15 cellular contexts compared by ENCODE assay signal in genomic region chr7:78702770-78703169, GRCh38.
DNase-seq lines count a peak whose midpoint lies in the region; ATAC-seq and TF ChIP-seq lines count a peak whose summit lies in the region.
"Had no signal": no experiment of that assay in that cellular context is flagged by ENCODE, and none has a peak within 500 bp of the region (broad histone marks: within the 10 kb centered on the region; RNA-seq: fewer than 3 reads in every experiment).

No MANE protein-coding gene starts in this region.

- peak; percentile 95 for DNase-seq in AG04449 (ENCODE audit: low read depth, low spot score)
- peak; percentile 93 for DNase-seq in HT1080 (ENCODE audit: low read depth)
- DNase-seq in mammary epithelial cell: peak; percentile 83
- peak; percentile 97 for DNase-seq in kidney glomerular epithelial cell (lab: John Stamatoyannopoulos, UW)
- DNase-seq in DMS79 (lab: John Stamatoyannopoulos, UW): no peak
- no peak for DNase-seq in NCI-H345 treated with DMSO at 0.1 percent for 48 hours (lab: John Stamatoyannopoulos, UW; ENCODE audit: unreplicated experiment)
- DNase-seq: activated T-cell treated with anti-CD3 and anti-CD28 coated beads, Interleukin-2, amount 50 U/mL, for 24 hours; central memory CD4-positive, alpha-beta T cell; left cardiac atrium; NCI-H526; SHP77; stimulated activated CD8-positive, alpha-beta memory T cell treated with anti-CD3 and anti-CD28 coated beads, Interleukin-4, amount 100 ng/mL, for 48 hours had no signal

- no peaks in the 10 kb centered on the region for H3K9me3 ChIP-seq in mammary epithelial cell (replicated peaks; ENCODE audit: insufficient read depth, low read length)
- H3K9me3 ChIP-seq: esophagus muscularis mucosa had no signal

- H4K20me1 ChIP-seq in mammary epithelial cell (ENCODE audit: insufficient read depth, low read length): no peaks in the 10 kb centered on the region

- TF ChIP-seq CTCF in AG04449 (IDR thresholded peaks at IDR 0.05; ENCODE audit: insufficient read depth, low read length, missing control alignments) (no peak), mammary epithelial cell (conservative IDR thresholded peaks at IDR 0.05 in 1 of 2, IDR thresholded peaks at IDR 0.05 in 1 of 2; ENCODE audit: extremely low read depth in 1 of 2, insufficient read depth in 1 of 2, low read depth in 1 of 2, low read length in 2 of 2) (no peak)

- CTCF ChIA-PET in AG04449 (lab: Yijun Ruan, JAX) (interaction anchor here (1.0 to 1.1 kb wide), 2 partner anchors 8 to 552 kb away, joined by 3 read pairs; no protein-coding TSS in a partner anchor), mammary epithelial cell (lab: Charles Lee; ENCODE audit: low non-redundant PET) (no interaction called here)

- BruUV-seq in mammary epithelial cell (replicated peaks; lab: Mats Ljungman, UMichigan): no TSS peak

- H3K9ac ChIP-seq in mammary epithelial cell (ENCODE audit: insufficient read depth, low read length): no peak overlapping the region

- ATAC-seq in HG02970 (IDR thresholded peaks at IDR 0.05; ENCODE audit: low FRiP score, unreplicated experiment) (no peak), GM18519 (IDR thresholded peaks at IDR 0.05; ENCODE audit: low FRiP score, unreplicated experiment) (no peak)

- in situ Hi-C loops in mammary epithelial cell (cut with MboI; ENCODE audit: low sequenced_read_pairs in 2 of 2): no loop called here

- intact Hi-C loops in mammary epithelial cell (cut with micrococcal nuclease): loop anchor here (2.0 to 10.0 kb wide), 2 partner anchors 32 to 72 kb away; no protein-coding TSS in a partner anchor

- H3K4me3 ChIP-seq in AG04449 (ENCODE audit: low read depth, low read length) (no peak overlapping the region), mammary epithelial cell (replicated peaks in 1 of 3; ENCODE audit: insufficient read depth in 1 of 3, low read depth in 2 of 3, low read length in 3 of 3) (no peak overlapping the region)
- H3K4me3 ChIP-seq: esophagus muscularis mucosa had no signal

- no peaks in the 10 kb centered on the region for H3K4me1 ChIP-seq in mammary epithelial cell (ENCODE audit: insufficient read depth, low read length)

- H3K27ac ChIP-seq in mammary epithelial cell (ENCODE audit: insufficient read depth, low read depth, low read length): no peak overlapping the region
- H3K27ac ChIP-seq: esophagus muscularis mucosa had no signal

- no peak overlapping the region for H3K4me2 ChIP-seq in mammary epithelial cell (ENCODE audit: insufficient read depth, low read depth, low read length)

- dilution Hi-C loops in mammary epithelial cell (cut with HindIII; ENCODE audit: low sequenced_read_pairs): no loop called here

- H2AFZ ChIP-seq in mammary epithelial cell (ENCODE audit: low read depth, low read length): no peak overlapping the region

- POLR2A ChIA-PET in AG04449 (lab: Yijun Ruan, JAX): no interaction called here

- no peaks in the 10 kb centered on the region for H3K79me2 ChIP-seq in mammary epithelial cell (ENCODE audit: insufficient read depth, low read length)

- no peaks in the 10 kb centered on the region for H3K36me3 ChIP-seq in mammary epithelial cell (ENCODE audit: insufficient read depth, low read length)
- H3K36me3 ChIP-seq: esophagus muscularis mucosa had no signal

- H3K27me3 ChIP-seq in mammary epithelial cell (ENCODE audit: insufficient read depth, low read length): no peaks in the 10 kb centered on the region
- H3K27me3 ChIP-seq: esophagus muscularis mucosa had no signal

Comparison
In these comparisons a context has a peak if more than half of its experiments do, and no peak if none do; other contexts are left out.
1. DNase-seq: peak in AG04449 (single experiment), HT1080 (single experiment), mammary epithelial cell (single experiment) and kidney glomerular epithelial cell (single experiment); none in DMS79 (single experiment) and NCI-H345 treated with DMSO at 0.1 percent for 48 hours (single experiment).